22 cellular contexts compared by ENCODE assay signal in the genomic region with DNA sequence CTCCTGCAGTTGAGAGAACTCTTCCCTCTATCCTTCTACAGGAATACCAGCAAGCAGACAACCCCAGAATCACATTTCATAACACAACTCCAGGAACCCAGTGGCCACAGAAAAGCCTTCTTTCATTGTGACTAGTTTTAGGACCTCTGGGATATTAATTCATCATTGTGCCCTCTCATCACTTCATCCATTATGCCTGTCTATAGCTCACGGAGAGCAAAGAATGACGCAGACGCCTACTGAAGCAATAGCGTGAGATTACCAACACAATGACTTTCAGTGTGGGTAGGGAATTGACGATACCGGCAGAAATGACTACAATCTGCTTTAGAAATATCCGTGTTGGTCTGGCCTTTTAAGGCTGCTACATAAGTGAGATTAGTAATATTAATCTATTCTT.
DNase-seq lines count a peak whose midpoint lies in the region; ATAC-seq and TF ChIP-seq lines count a peak whose summit lies in the region.
"Had no signal": no experiment of that assay in that cellular context is flagged by ENCODE, and none has a peak within 500 bp of the region (broad histone marks: within the 10 kb centered on the region; RNA-seq: fewer than 3 reads in every experiment).

No MANE protein-coding gene starts in this region.

- H3K9me3 ChIP-seq in endodermal cell (ENCODE audit: control insufficient read depth, low read length) (no peaks in the 10 kb centered on the region), neural progenitor cell (ENCODE audit: low read depth) (no peaks in the 10 kb centered on the region)
- H3K9me3 ChIP-seq: HAP-1, lower lobe of right lung, mucosa of descending colon had no signal

- H3K36me3 ChIP-seq in endodermal cell (ENCODE audit: control insufficient read depth, insufficient read depth, low read length) (no peaks in the 10 kb centered on the region), neural progenitor cell (no peaks in the 10 kb centered on the region)
- H3K36me3 ChIP-seq: HAP-1, lower lobe of right lung, pancreas, WERI-Rb-1 had no signal

- in situ Hi-C loops in SK-MEL-5 (cut with HindIII; ENCODE audit: low pct_unique_long_range_greater_than_20kb, low sequenced_read_pairs), result no loop called here

- no peaks in the 10 kb centered on the region for H3F3A ChIP-seq in neural progenitor cell (ENCODE audit: low read depth)

- H3K27me3 Mint-ChIP-seq in endodermal cell (ENCODE audit: insufficient read depth) (peaks cover 13% of the 10 kb centered on the region), neural progenitor cell (ENCODE audit: insufficient read depth, low read depth) (no peaks in the 10 kb centered on the region)
- H3K27me3 Mint-ChIP-seq in activated CD4-positive, alpha-beta T cell treated with anti-CD3 and anti-CD28 coated beads, Interleukin-2, amount 10 ng/mL, durations not matched to agents 24 days and 14 days, result no peaks in the 10 kb centered on the region
- H3K27me3 Mint-ChIP-seq in activated T-helper 2 cell treated with anti-CD3 and anti-CD28 coated beads, Interferon-gamma antibody, Interleukin-2, Interleukin-4, amounts not matched to agents 10 μg/mL and 5 μg/mL and 100 μg/mL, durations not matched to agents 14 hours and 24 hours and 36 hours (ENCODE audit: low read depth), result no peaks in the 10 kb centered on the region
- H3K27me3 Mint-ChIP-seq: activated naive CD4-positive, alpha-beta T cell treated with anti-CD3 and anti-CD28 coated beads, Interleukin-2, amount 10 ng/mL, durations not matched to agents 7 days and 5 days; IgD-negative memory B cell; natural killer cell treated with Interleukin-12 subunit alpha and Interleukin-12 subunit beta and Interleukin-15 and Interleukin-18, amount 100 ng/mL, for 72 hours had no signal

- H3K27ac ChIP-seq in endodermal cell (ENCODE audit: low read depth, low read length) (peak overlapping the region; percentile 81), neural progenitor cell (no peak overlapping the region)
- H3K27ac ChIP-seq: lower lobe of right lung, pancreas, WERI-Rb-1 had no signal

- H3K27me3 ChIP-seq in endodermal cell (ENCODE audit: control insufficient read depth, insufficient read depth, low read length, poor library complexity, severe bottlenecking), result peaks cover 11% of the 10 kb centered on the region
- no peaks in the 10 kb centered on the region for H3K27me3 ChIP-seq in neural progenitor cell

- no peak overlapping the region for H3K9ac ChIP-seq in endodermal cell (ENCODE audit: extremely low read depth, low read length, poor library complexity, severe bottlenecking)
- H3K9ac ChIP-seq in neural progenitor cell, result no peak overlapping the region

- H3K4me1 Mint-ChIP-seq in endodermal cell (no peaks in the 10 kb centered on the region), neural progenitor cell (peaks cover 10% of the 10 kb centered on the region)
- no peaks in the 10 kb centered on the region for H3K4me1 Mint-ChIP-seq in activated CD4-positive, alpha-beta T cell treated with anti-CD3 and anti-CD28 coated beads, Interleukin-2, amount 10 ng/mL, durations not matched to agents 24 days and 14 days
- no peaks in the 10 kb centered on the region for H3K4me1 Mint-ChIP-seq in activated T-helper 2 cell treated with anti-CD3 and anti-CD28 coated beads, Interferon-gamma antibody, Interleukin-2, Interleukin-4, amounts not matched to agents 10 μg/mL and 5 μg/mL and 100 μg/mL, durations not matched to agents 14 hours and 24 hours and 36 hours (ENCODE audit: low read depth)
- H3K4me1 Mint-ChIP-seq: activated naive CD4-positive, alpha-beta T cell treated with anti-CD3 and anti-CD28 coated beads, Interleukin-2, amount 10 ng/mL, durations not matched to agents 7 days and 5 days; IgD-negative memory B cell; stimulated activated effector memory CD8-positive, alpha-beta T cell treated with anti-CD3 and anti-CD28 coated beads, Interleukin-12 subunit alpha, Interleukin-12 subunit beta, amount 100 ng/mL, for 72 hours had no signal

- TF ChIP-seq CTCF in endodermal cell (conservative IDR thresholded peaks at IDR 0.05) (no peak), neural progenitor cell (IDR thresholded peaks at IDR 0.05) (no peak)

- DNase-seq in NCI-H146 (lab: John Stamatoyannopoulos, UW), result peak; percentile 79
- peak; percentile 97 for DNase-seq in SK-MEL-5 (ENCODE audit: low read depth, low spot score)
- DNase-seq in endodermal cell, result no peak
- no peak for DNase-seq in neural progenitor cell (ENCODE audit: low spot score)
- DNase-seq in activated CD4-positive, alpha-beta T cell treated with anti-CD3 and anti-CD28 coated beads, Interleukin-2, amount 10 ng/mL, durations not matched to agents 24 days and 14 days, result no peak
- no peak for DNase-seq in activated T-helper 2 cell treated with anti-CD3 and anti-CD28 coated beads, Interferon-gamma antibody, Interleukin-2, Interleukin-4, amounts not matched to agents 10 μg/mL and 5 μg/mL and 100 μg/mL, durations not matched to agents 14 hours and 24 hours and 36 hours (ENCODE audit: low spot score)
- DNase-seq: activated CD4-positive, alpha-beta T cell treated with anti-CD3 and anti-CD28 coated beads, Interleukin-2, amount 50 U/mL, for 4 hours; activated naive CD4-positive, alpha-beta T cell treated with anti-CD3 and anti-CD28 coated beads, Interleukin-2, amount 10 ng/mL, durations not matched to agents 7 days and 5 days; lower lobe of right lung; stimulated activated CD4-positive, alpha-beta T cell treated with anti-CD3 and anti-CD28 coated beads, Interleukin-4, amount 100 ng/mL, for 24 hours had no signal

- H4K20me1 ChIP-seq in neural progenitor cell (ENCODE audit: low read depth), result no peaks in the 10 kb centered on the region

- intact Hi-C loops in activated CD4-positive, alpha-beta T cell treated with anti-CD3 and anti-CD28 coated beads, Interleukin-2, amount 10 ng/mL, durations not matched to agents 24 days and 14 days (cut with micrococcal nuclease), result no loop called here
- intact Hi-C loops in activated T-helper 2 cell treated with anti-CD3 and anti-CD28 coated beads, Interferon-gamma antibody, Interleukin-2, Interleukin-4, amounts not matched to agents 10 μg/mL and 5 μg/mL and 100 μg/mL, durations not matched to agents 14 hours and 24 hours and 36 hours (cut with micrococcal nuclease), result no loop called here

- H3K36me3 Mint-ChIP-seq in endodermal cell (ENCODE audit: low read depth) (no peaks in the 10 kb centered on the region), neural progenitor cell (no peaks in the 10 kb centered on the region)
- no peaks in the 10 kb centered on the region for H3K36me3 Mint-ChIP-seq in activated CD4-positive, alpha-beta T cell treated with anti-CD3 and anti-CD28 coated beads, Interleukin-2, amount 10 ng/mL, durations not matched to agents 24 days and 14 days (ENCODE audit: low read depth)
- no peaks in the 10 kb centered on the region for H3K36me3 Mint-ChIP-seq in activated T-helper 2 cell treated with anti-CD3 and anti-CD28 coated beads, Interferon-gamma antibody, Interleukin-2, Interleukin-4, amounts not matched to agents 10 μg/mL and 5 μg/mL and 100 μg/mL, durations not matched to agents 14 hours and 24 hours and 36 hours (ENCODE audit: low read depth)
- H3K36me3 Mint-ChIP-seq: activated naive CD4-positive, alpha-beta T cell treated with anti-CD3 and anti-CD28 coated beads, Interleukin-2, amount 10 ng/mL, durations not matched to agents 7 days and 5 days; IgD-negative memory B cell; natural killer cell treated with Interleukin-12 subunit alpha and Interleukin-12 subunit beta and Interleukin-15 and Interleukin-18, amount 100 ng/mL, for 72 hours; stimulated activated effector memory CD8-positive, alpha-beta T cell treated with anti-CD3 and anti-CD28 coated beads, Interleukin-12 subunit alpha, Interleukin-12 subunit beta, amount 100 ng/mL, for 72 hours had no signal

- H2AFZ ChIP-seq in neural progenitor cell (replicated peaks), result peak overlapping the region; percentile 38

- H3K4me3 Mint-ChIP-seq in endodermal cell (no peak overlapping the region), neural progenitor cell (no peak overlapping the region)
- H3K4me3 Mint-ChIP-seq in activated CD4-positive, alpha-beta T cell treated with anti-CD3 and anti-CD28 coated beads, Interleukin-2, amount 10 ng/mL, durations not matched to agents 24 days and 14 days, result no peak overlapping the region
- no peak overlapping the region for H3K4me3 Mint-ChIP-seq in activated T-helper 2 cell treated with anti-CD3 and anti-CD28 coated beads, Interferon-gamma antibody, Interleukin-2, Interleukin-4, amounts not matched to agents 10 μg/mL and 5 μg/mL and 100 μg/mL, durations not matched to agents 14 hours and 24 hours and 36 hours (ENCODE audit: low read depth)
- H3K4me3 Mint-ChIP-seq: activated naive CD4-positive, alpha-beta T cell treated with anti-CD3 and anti-CD28 coated beads, Interleukin-2, amount 10 ng/mL, durations not matched to agents 7 days and 5 days; activated T-helper 1 cell treated with anti-CD3 and anti-CD28 coated beads, Interleukin-12 subunit alpha, Interleukin-12 subunit beta, Interleukin-2, Interleukin-4 antibody, amounts not matched to agents 30 ng/mL and 10 ng/mL and 1 ng/mL, durations not matched to agents 14 hours and 24 hours and 36 hours; IgD-negative memory B cell; natural killer cell treated with Interleukin-12 subunit alpha and Interleukin-12 subunit beta and Interleukin-15 and Interleukin-18, amount 100 ng/mL, for 72 hours; stimulated activated effector memory CD8-positive, alpha-beta T cell treated with anti-CD3 and anti-CD28 coated beads, Interleukin-12 subunit alpha, Interleukin-12 subunit beta, amount 100 ng/mL, for 72 hours; T-helper 2 cell treated with Interferon-gamma antibody and Interleukin-4, amounts not matched to agents 5 μg/mL and 100 μg/mL, for 36 hours had no signal

- H3K9me3 Mint-ChIP-seq in endodermal cell (no peaks in the 10 kb centered on the region), neural progenitor cell (no peaks in the 10 kb centered on the region)
- no peaks in the 10 kb centered on the region for H3K9me3 Mint-ChIP-seq in activated CD4-positive, alpha-beta T cell treated with anti-CD3 and anti-CD28 coated beads, Interleukin-2, amount 10 ng/mL, durations not matched to agents 24 days and 14 days
- H3K9me3 Mint-ChIP-seq in activated T-helper 2 cell treated with anti-CD3 and anti-CD28 coated beads, Interferon-gamma antibody, Interleukin-2, Interleukin-4, amounts not matched to agents 10 μg/mL and 5 μg/mL and 100 μg/mL, durations not matched to agents 14 hours and 24 hours and 36 hours, result peaks cover 13% of the 10 kb centered on the region
- H3K9me3 Mint-ChIP-seq: activated naive CD4-positive, alpha-beta T cell treated with anti-CD3 and anti-CD28 coated beads, Interleukin-2, amount 10 ng/mL, durations not matched to agents 7 days and 5 days; IgD-negative memory B cell; natural killer cell treated with Interleukin-12 subunit alpha and Interleukin-12 subunit beta and Interleukin-15 and Interleukin-18, amount 100 ng/mL, for 72 hours had no signal

- no peak overlapping the region for H3K4me2 ChIP-seq in neural progenitor cell

- no peak for ATAC-seq in HG03342 (IDR thresholded peaks at IDR 0.05; ENCODE audit: unreplicated experiment)
- no peak for ATAC-seq in GM19463 (IDR thresholded peaks at IDR 0.05; ENCODE audit: unreplicated experiment)
- ATAC-seq: natural killer cell treated with Interleukin-12 subunit alpha and Interleukin-12 subunit beta and Interleukin-15 and Interleukin-18, amount 100 ng/mL, for 72 hours; sciatic nerve; stimulated activated effector memory CD8-positive, alpha-beta T cell treated with anti-CD3 and anti-CD28 coated beads, Interleukin-12 subunit alpha, Interleukin-12 subunit beta, amount 100 ng/mL, for 72 hours had no signal

- H3K27ac Mint-ChIP-seq in endodermal cell, result no peak overlapping the region
- no peak overlapping the region for H3K27ac Mint-ChIP-seq in neural progenitor cell
- no peak overlapping the region for H3K27ac Mint-ChIP-seq in activated CD4-positive, alpha-beta T cell treated with anti-CD3 and anti-CD28 coated beads, Interleukin-2, amount 10 ng/mL, durations not matched to agents 24 days and 14 days
- no peak overlapping the region for H3K27ac Mint-ChIP-seq in activated T-helper 2 cell treated with anti-CD3 and anti-CD28 coated beads, Interferon-gamma antibody, Interleukin-2, Interleukin-4, amounts not matched to agents 10 μg/mL and 5 μg/mL and 100 μg/mL, durations not matched to agents 14 hours and 24 hours and 36 hours
- H3K27ac Mint-ChIP-seq: activated naive CD4-positive, alpha-beta T cell treated with anti-CD3 and anti-CD28 coated beads, Interleukin-2, amount 10 ng/mL, durations not matched to agents 7 days and 5 days; activated T-helper 1 cell treated with anti-CD3 and anti-CD28 coated beads, Interleukin-12 subunit alpha, Interleukin-12 subunit beta, Interleukin-2, Interleukin-4 antibody, amounts not matched to agents 30 ng/mL and 10 ng/mL and 1 ng/mL, durations not matched to agents 14 hours and 24 hours and 36 hours; IgD-negative memory B cell; natural killer cell treated with Interleukin-12 subunit alpha and Interleukin-12 subunit beta and Interleukin-15 and Interleukin-18, amount 100 ng/mL, for 72 hours; stimulated activated effector memory CD8-positive, alpha-beta T cell treated with anti-CD3 and anti-CD28 coated beads, Interleukin-12 subunit alpha, Interleukin-12 subunit beta, amount 100 ng/mL, for 72 hours; T-helper 2 cell treated with Interferon-gamma antibody and Interleukin-4, amounts not matched to agents 5 μg/mL and 100 μg/mL, for 36 hours had no signal

- H3K4me1 ChIP-seq in endodermal cell (ENCODE audit: control insufficient read depth, insufficient read depth, low read length) (no peaks in the 10 kb centered on the region), neural progenitor cell (no peaks in the 10 kb centered on the region)
- H3K4me1 ChIP-seq: HAP-1, lower lobe of right lung, pancreas had no signal

- WGBS in endodermal cell (ENCODE audit: insufficient coverage in 1 of 2, insufficient read length in 1 of 2), 2 experiments, result 79 to 89% methylated on average over 3 to 7 of the region's 7 CpGs

- H3K4me3 ChIP-seq in endodermal cell (ENCODE audit: low read length) (no peak overlapping the region), neural progenitor cell (no peak overlapping the region)
- H3K4me3 ChIP-seq: HAP-1, lower lobe of right lung, mucosa of descending colon, pancreas had no signal

- no peaks in the 10 kb centered on the region for H3K79me2 ChIP-seq in neural progenitor cell (ENCODE audit: low read depth)

Comparison
In these comparisons a context has a peak if more than half of its experiments do, and no peak if none do; other contexts are left out.
1. DNase-seq: peak in NCI-H146 (single experiment) and SK-MEL-5 (single experiment); none in endodermal cell (single experiment), neural progenitor cell (single experiment), activated CD4-positive, alpha-beta T cell treated with anti-CD3 and anti-CD28 coated beads, Interleukin-2, amount 10 ng/mL, durations not matched to agents 24 days and 14 days (single experiment) and activated T-helper 2 cell treated with anti-CD3 and anti-CD28 coated beads, Interferon-gamma antibody, Interleukin-2, Interleukin-4, amounts not matched to agents 10 μg/mL and 5 μg/mL and 100 μg/mL, durations not matched to agents 14 hours and 24 hours and 36 hours (single experiment).